ENCODE assay signal across 1 cellular context in genomic region chr20:37407573-37408002, GRCh38.
A peak's percentile ranks its signal among the peaks of the same experiment; 100 is the strongest.
TF ChIP-seq lines count a peak whose summit lies in the region.

No MANE protein-coding gene starts in this region.

TF ChIP-seq in HepG2, 621 proteins besides CTCF, POLR2A, EP300 and RAD21 (continued from another document):
- no peak for TF ChIP-seq THAP8 (CRISPR knock-in tag; IDR thresholded peaks at IDR 0.05; ENCODE audit: borderline replicate concordance)
- no peak for TF ChIP-seq EHMT2 (IDR thresholded peaks at IDR 0.05; ENCODE audit: borderline replicate concordance, low read depth, low read length)
- no peak for TF ChIP-seq NR3C1 (CRISPR knock-in tag; IDR thresholded peaks at IDR 0.05)
- TF ChIP-seq, protein P1, sequence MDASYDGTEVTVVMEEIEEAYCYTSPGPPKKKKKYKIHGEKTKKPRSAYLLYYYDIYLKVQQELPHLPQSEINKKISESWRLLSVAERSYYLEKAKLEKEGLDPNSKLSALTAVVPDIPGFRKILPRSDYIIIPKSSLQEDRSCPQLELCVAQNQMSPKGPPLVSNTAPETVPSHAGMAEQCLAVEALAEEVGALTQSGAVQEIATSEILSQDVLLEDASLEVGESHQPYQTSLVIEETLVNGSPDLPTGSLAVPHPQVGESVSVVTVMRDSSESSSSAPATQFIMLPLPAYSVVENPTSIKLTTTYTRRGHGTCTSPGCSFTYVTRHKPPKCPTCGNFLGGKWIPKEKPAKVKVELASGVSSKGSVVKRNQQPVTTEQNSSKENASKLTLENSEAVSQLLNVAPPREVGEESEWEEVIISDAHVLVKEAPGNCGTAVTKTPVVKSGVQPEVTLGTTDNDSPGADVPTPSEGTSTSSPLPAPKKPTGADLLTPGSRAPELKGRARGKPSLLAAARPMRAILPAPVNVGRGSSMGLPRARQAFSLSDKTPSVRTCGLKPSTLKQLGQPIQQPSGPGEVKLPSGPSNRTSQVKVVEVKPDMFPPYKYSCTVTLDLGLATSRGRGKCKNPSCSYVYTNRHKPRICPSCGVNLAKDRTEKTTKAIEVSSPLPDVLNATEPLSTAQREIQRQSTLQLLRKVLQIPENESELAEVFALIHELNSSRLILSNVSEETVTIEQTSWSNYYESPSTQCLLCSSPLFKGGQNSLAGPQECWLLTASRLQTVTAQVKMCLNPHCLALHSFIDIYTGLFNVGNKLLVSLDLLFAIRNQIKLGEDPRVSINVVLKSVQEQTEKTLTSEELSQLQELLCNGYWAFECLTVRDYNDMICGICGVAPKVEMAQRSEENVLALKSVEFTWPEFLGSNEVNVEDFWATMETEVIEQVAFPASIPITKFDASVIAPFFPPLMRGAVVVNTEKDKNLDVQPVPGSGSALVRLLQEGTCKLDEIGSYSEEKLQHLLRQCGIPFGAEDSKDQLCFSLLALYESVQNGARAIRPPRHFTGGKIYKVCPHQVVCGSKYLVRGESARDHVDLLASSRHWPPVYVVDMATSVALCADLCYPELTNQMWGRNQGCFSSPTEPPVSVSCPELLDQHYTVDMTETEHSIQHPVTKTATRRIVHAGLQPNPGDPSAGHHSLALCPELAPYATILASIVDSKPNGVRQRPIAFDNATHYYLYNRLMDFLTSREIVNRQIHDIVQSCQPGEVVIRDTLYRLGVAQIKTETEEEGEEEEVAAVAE (CRISPR knock-in tag; IDR thresholded peaks at IDR 0.05; ENCODE audit: borderline replicate concordance), result 0 out of 2 replicates have a peak, but pooled peaks have one; percentile 40
- TF ChIP-seq HIVEP1 (CRISPR knock-in tag; IDR thresholded peaks at IDR 0.05), result no peak
- TF ChIP-seq ZNF644 (CRISPR knock-in tag; IDR thresholded peaks at IDR 0.05; ENCODE audit: low read depth), result no peak
- no peak for TF ChIP-seq SP5 (CRISPR knock-in tag; IDR thresholded peaks at IDR 0.05; ENCODE audit: borderline replicate concordance, low read depth)
- TF ChIP-seq, protein P2, sequence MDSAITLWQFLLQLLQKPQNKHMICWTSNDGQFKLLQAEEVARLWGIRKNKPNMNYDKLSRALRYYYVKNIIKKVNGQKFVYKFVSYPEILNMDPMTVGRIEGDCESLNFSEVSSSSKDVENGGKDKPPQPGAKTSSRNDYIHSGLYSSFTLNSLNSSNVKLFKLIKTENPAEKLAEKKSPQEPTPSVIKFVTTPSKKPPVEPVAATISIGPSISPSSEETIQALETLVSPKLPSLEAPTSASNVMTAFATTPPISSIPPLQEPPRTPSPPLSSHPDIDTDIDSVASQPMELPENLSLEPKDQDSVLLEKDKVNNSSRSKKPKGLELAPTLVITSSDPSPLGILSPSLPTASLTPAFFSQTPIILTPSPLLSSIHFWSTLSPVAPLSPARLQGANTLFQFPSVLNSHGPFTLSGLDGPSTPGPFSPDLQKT (CRISPR knock-in tag; IDR thresholded peaks at IDR 0.05; ENCODE audit: borderline replicate concordance), result no peak
- no peak for TF ChIP-seq PRMT3 (CRISPR knock-in tag; IDR thresholded peaks at IDR 0.05; ENCODE audit: borderline replicate concordance, low read depth)
- 0 out of 2 replicates have a peak, but pooled peaks have one; percentile 45 for TF ChIP-seq ZNF335 (CRISPR knock-in tag; IDR thresholded peaks at IDR 0.05)
- TF ChIP-seq ONECUT2 (CRISPR knock-in tag; IDR thresholded peaks at IDR 0.05), result no peak
- TF ChIP-seq NFYC (CRISPR knock-in tag; IDR thresholded peaks at IDR 0.05), result no peak
- TF ChIP-seq ZBTB1 (CRISPR knock-in tag; IDR thresholded peaks at IDR 0.05; ENCODE audit: borderline replicate concordance), result no peak
- TF ChIP-seq ZNF263 (CRISPR knock-in tag; IDR thresholded peaks at IDR 0.05), result no peak
- no peak for TF ChIP-seq RFX3 (CRISPR knock-in tag; IDR thresholded peaks at IDR 0.05)
- no peak for TF ChIP-seq MLX (CRISPR knock-in tag; IDR thresholded peaks at IDR 0.05)
- no peak for TF ChIP-seq FOXA1 (IDR thresholded peaks at IDR 0.05)
- TF ChIP-seq FOXA1 (CRISPR knock-in tag; IDR thresholded peaks at IDR 0.05), result no peak
- TF ChIP-seq CCDC6 (CRISPR knock-in tag; IDR thresholded peaks at IDR 0.05), result no peak
- TF ChIP-seq, protein P3, sequence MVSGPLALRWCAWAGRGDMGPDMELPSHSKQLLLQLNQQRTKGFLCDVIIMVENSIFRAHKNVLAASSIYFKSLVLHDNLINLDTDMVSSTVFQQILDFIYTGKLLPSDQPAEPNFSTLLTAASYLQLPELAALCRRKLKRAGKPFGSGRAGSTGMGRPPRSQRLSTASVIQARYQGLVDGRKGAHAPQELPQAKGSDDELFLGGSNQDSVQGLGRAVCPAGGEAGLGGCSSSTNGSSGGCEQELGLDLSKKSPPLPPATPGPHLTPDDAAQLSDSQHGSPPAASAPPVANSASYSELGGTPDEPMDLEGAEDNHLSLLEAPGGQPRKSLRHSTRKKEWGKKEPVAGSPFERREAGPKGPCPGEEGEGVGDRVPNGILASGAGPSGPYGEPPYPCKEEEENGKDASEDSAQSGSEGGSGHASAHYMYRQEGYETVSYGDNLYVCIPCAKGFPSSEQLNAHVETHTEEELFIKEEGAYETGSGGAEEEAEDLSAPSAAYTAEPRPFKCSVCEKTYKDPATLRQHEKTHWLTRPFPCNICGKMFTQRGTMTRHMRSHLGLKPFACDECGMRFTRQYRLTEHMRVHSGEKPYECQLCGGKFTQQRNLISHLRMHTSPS (CRISPR knock-in tag; IDR thresholded peaks at IDR 0.05; ENCODE audit: low read depth), result no peak
- no peak for TF ChIP-seq ISL2 (CRISPR knock-in tag; IDR thresholded peaks at IDR 0.05)
- TF ChIP-seq ZNF839 (CRISPR knock-in tag; IDR thresholded peaks at IDR 0.05; ENCODE audit: borderline replicate concordance), result no peak
- TF ChIP-seq SP1 (IDR thresholded peaks at IDR 0.05), result no peak
- TF ChIP-seq SP1 (CRISPR knock-in tag; IDR thresholded peaks at IDR 0.05), result 0 out of 2 replicates have a peak, but pooled peaks have one; percentile 9
- TF ChIP-seq ZNF605 (CRISPR knock-in tag; IDR thresholded peaks at IDR 0.05), result peak; percentile 19; the same call in 1 of the 2 replicates
- TF ChIP-seq ZNF788 (CRISPR knock-in tag; IDR thresholded peaks at IDR 0.05; ENCODE audit: borderline replicate concordance), result peak; percentile 59; the same call in 1 of the 2 replicates
- TF ChIP-seq ZNF720 (CRISPR knock-in tag; IDR thresholded peaks at IDR 0.05), result no peak
- TF ChIP-seq TMF1 (CRISPR knock-in tag; IDR thresholded peaks at IDR 0.05; ENCODE audit: low read depth), result no peak
- no peak for TF ChIP-seq KLF6 (CRISPR knock-in tag; IDR thresholded peaks at IDR 0.05)
- peak; percentile 86 for TF ChIP-seq ZNF556 (CRISPR knock-in tag; IDR thresholded peaks at IDR 0.05; ENCODE audit: borderline replicate concordance)
- TF ChIP-seq MAX (IDR thresholded peaks at IDR 0.05), result no peak
TF ChIP-seq in HepG2: peak in this region for 31.
